ENCODE assay signal across 8 cellular contexts in genomic region chr15:65400760-65401606, GRCh38. TPM values are rescaled to one million over a fixed set of nuclear protein-coding genes. Genes with fewer than 3 reads are reported as not detected.
DNase-seq lines count a peak whose midpoint lies in the region; ATAC-seq and TF ChIP-seq lines count a peak whose summit lies in the region.

No MANE protein-coding gene starts in this region.

- peak; percentile 25 for DNase-seq in activated T-cell treated with anti-CD3 and anti-CD28 coated beads for 1 hour (ENCODE audit: low read depth)
- DNase-seq in activated T-cell treated with anti-CD3 and anti-CD28 coated beads for 4 hours, result no peak
- peak; percentile 7 for DNase-seq in NCI-H187 treated with DMSO at 0.1 percent for 48 hours (lab: John Stamatoyannopoulos, UW)
- peak; percentile 25 for DNase-seq in T follicular helper cell (ENCODE audit: low read depth)
- peak; percentile 70 for DNase-seq in brain microvascular endothelial cell
- DNase-seq in immature natural killer cell, result peak in 2 of 3 donors; percentile 16 to 35
- DNase-seq in stimulated activated CD4-positive, alpha-beta T cell treated with anti-CD3 and anti-CD28 coated beads, Interleukin-15, amount 100 ng/mL, for 24 hours, result peak; percentile 67

- peak; percentile 97 for TF ChIP-seq CTCF in brain microvascular endothelial cell (IDR thresholded peaks at IDR 0.05; ENCODE audit: low read depth, low read length, missing control alignments)

- ATAC-seq in GM19035 (IDR thresholded peaks at IDR 0.05; ENCODE audit: unreplicated experiment), result no peak

- no peak overlapping the region for H3K27ac Mint-ChIP-seq in immature natural killer cell

- H3K4me3 Mint-ChIP-seq in immature natural killer cell, result no peak overlapping the region

- peaks cover 9 to 21% (median 10%) of the 10 kb centered on the region in 3 donors for H3K27me3 Mint-ChIP-seq in immature natural killer cell (ENCODE audit: low read depth in 3 of 3)

- peaks cover 0 to 1% of the 10 kb centered on the region in 2 donors for H3K4me1 Mint-ChIP-seq in immature natural killer cell

- in situ Hi-C loops in brain microvascular endothelial cell (cut with HindIII; ENCODE audit: low pct_ligation_motif_present, low sequenced_read_pairs), result no loop called here

- H3K9me3 Mint-ChIP-seq in immature natural killer cell, result no peaks in the 10 kb centered on the region

- no peak overlapping the region for H3K27ac ChIP-seq in brain microvascular endothelial cell

- H3K4me3 ChIP-seq in brain microvascular endothelial cell (ENCODE audit: low read depth, low read length), result no peak overlapping the region

- H3K36me3 Mint-ChIP-seq in immature natural killer cell, result no peaks in the 10 kb centered on the region

- H3K36me3 ChIP-seq in brain microvascular endothelial cell (replicated peaks), result no peaks in the 10 kb centered on the region

- peaks cover 10% of the 10 kb centered on the region for H3K27me3 ChIP-seq in brain microvascular endothelial cell (replicated peaks)

RNA-seq across cellular contexts. Expression of gene IGDCC4, which starts 21.8 kb away (rescaled TPM):
- polyA plus RNA-seq in immature natural killer cell, result under 1 TPM in 2 of 3 donors, not detected in 1; 0.18 to 0.25 TPM

RNA-seq across cellular contexts. Expression of gene IGDCC3, which starts 23.2 kb away (rescaled TPM):
- polyA plus RNA-seq in immature natural killer cell, result not detected
